3 cellular contexts compared by ENCODE assay signal in genomic region chr14:61753631-61754030, GRCh38.
TF ChIP-seq lines count a peak whose summit lies in the region.

No MANE protein-coding gene starts in this region.

TF ChIP-seq in SK-N-SH treated with all-trans-retinoic acid at 6 μM for 48 hours, 23 proteins besides CTCF, POLR2A, EP300 and RAD21:
- no peak for TF ChIP-seq BACH2 (CRISPR knock-in tag; IDR thresholded peaks at IDR 0.05; ENCODE audit: borderline replicate concordance)
- no peak for TF ChIP-seq PPARA (CRISPR knock-in tag; IDR thresholded peaks at IDR 0.05; ENCODE audit: borderline replicate concordance)
- no peak for TF ChIP-seq ARNTL (CRISPR knock-in tag; IDR thresholded peaks at IDR 0.05; ENCODE audit: borderline replicate concordance, low read depth)
- no peak for TF ChIP-seq ZNF565 (CRISPR knock-in tag; conservative IDR thresholded peaks at IDR 0.05; ENCODE audit: low read depth)
- TF ChIP-seq ZNF8 (CRISPR knock-in tag; IDR thresholded peaks at IDR 0.05), result no peak
- no peak for TF ChIP-seq GLIS3 (CRISPR knock-in tag; IDR thresholded peaks at IDR 0.05)

TF ChIP-seq in SK-N-SH, 30 proteins besides CTCF, POLR2A, EP300 and RAD21:
- TF ChIP-seq EZH2phosphoT487 (IDR thresholded peaks at IDR 0.05; ENCODE audit: borderline replicate concordance, low read depth), result no peak

TF ChIP-seq in IMR-90, 13 proteins besides CTCF, POLR2A, EP300 and RAD21:
- no peak for TF ChIP-seq ELK1 (IDR thresholded peaks at IDR 0.05; ENCODE audit: borderline replicate concordance, low read depth, low read length)
- TF ChIP-seq FOS (IDR thresholded peaks at IDR 0.05; ENCODE audit: low read depth, low read length), result no peak
- TF ChIP-seq USF2 (IDR thresholded peaks at IDR 0.05; ENCODE audit: low read depth, low read length), result no peak
- no peak for TF ChIP-seq MAZ (IDR thresholded peaks at IDR 0.05; ENCODE audit: borderline replicate concordance, low read depth, low read length)
- TF ChIP-seq CHD1 (IDR thresholded peaks at IDR 0.05; ENCODE audit: low read depth, low read length), result no peak
- no peak for TF ChIP-seq RCOR1 (IDR thresholded peaks at IDR 0.05; ENCODE audit: insufficient replicate concordance, low read length)
- TF ChIP-seq CEBPB (IDR thresholded peaks at IDR 0.05; ENCODE audit: low read depth, low read length), result no peak
- TF ChIP-seq NFE2L2 (IDR thresholded peaks at IDR 0.05; ENCODE audit: low read depth, low read length), result no peak
- TF ChIP-seq SMC3 (IDR thresholded peaks at IDR 0.05; ENCODE audit: low read depth, low read length), result no peak
- TF ChIP-seq MXI1 (IDR thresholded peaks at IDR 0.05; ENCODE audit: borderline replicate concordance, low read depth, low read length), result no peak
- no peak for TF ChIP-seq BHLHE40 (IDR thresholded peaks at IDR 0.05; ENCODE audit: low read depth, low read length)
- no peak for TF ChIP-seq RFX5 (IDR thresholded peaks at IDR 0.05; ENCODE audit: low read depth, low read length)
- TF ChIP-seq MAFK (IDR thresholded peaks at IDR 0.05; ENCODE audit: low read depth, low read length), result no peak
